In genomic region chr5:12861891-12862290, GRCh38 we compare ENCODE assay signal across 14 cellular contexts.
"Had no signal": no experiment of that assay in that cellular context is flagged by ENCODE, and none has a peak within 500 bp of the region (broad histone marks: within the 10 kb centered on the region; RNA-seq: fewer than 3 reads in every experiment).

No MANE protein-coding gene starts in this region.

- H3K27me3 Mint-ChIP-seq: naive thymus-derived CD8-positive, alpha-beta T cell; stimulated activated memory B cell treated with anti-CD40 and anti-IgM and Interleukin-4, amounts not matched to agents 10 μg/mL and 1 μg/mL and 100 μg/mL, for 72 hours had no signal

- DNase-seq: activated CD8-positive, alpha-beta T cell treated with anti-CD3 and anti-CD28 coated beads, Interleukin-2, amount 10 ng/mL, durations not matched to agents 7 days and 5 days; activated naive CD4-positive, alpha-beta T cell treated with anti-CD3 and anti-CD28 coated beads for 36 hours; foreskin keratinocyte; head of caudate nucleus; kidney glomerular epithelial cell; lower lobe of right lung; naive thymus-derived CD8-positive, alpha-beta T cell; nucleus accumbens had no signal

- H3K27ac Mint-ChIP-seq: activated CD8-positive, alpha-beta T cell treated with anti-CD3 and anti-CD28 coated beads, Interleukin-2, amount 10 ng/mL, durations not matched to agents 7 days and 5 days; activated naive CD4-positive, alpha-beta T cell treated with anti-CD3 and anti-CD28 coated beads for 36 hours; activated T-helper 1 cell treated with anti-CD3 and anti-CD28 coated beads, Interleukin-12 subunit alpha, Interleukin-12 subunit beta, Interleukin-2, Interleukin-4 antibody, amounts not matched to agents 30 ng/mL and 10 ng/mL and 1 ng/mL, durations not matched to agents 14 hours and 24 hours and 36 hours; naive thymus-derived CD8-positive, alpha-beta T cell; stimulated activated memory B cell treated with anti-CD40 and anti-IgM and Interleukin-4, amounts not matched to agents 10 μg/mL and 1 μg/mL and 100 μg/mL, for 72 hours had no signal

- FAIRE-seq: colon, endothelial cell of umbilical vein had no signal

- H3K27ac ChIP-seq: foreskin keratinocyte, lower lobe of right lung, right atrium auricular region, tibial nerve had no signal

- H3K27me3 ChIP-seq: foreskin keratinocyte, right atrium auricular region, tibial nerve had no signal

- H3K9me3 ChIP-seq: lower lobe of right lung, right atrium auricular region, tibial nerve had no signal

- ATAC-seq: activated CD8-positive, alpha-beta T cell treated with anti-CD3 and anti-CD28 coated beads, Interleukin-2, amount 10 ng/mL, durations not matched to agents 7 days and 5 days; foreskin keratinocyte; lower lobe of right lung; naive thymus-derived CD8-positive, alpha-beta T cell; stimulated activated memory B cell treated with anti-CD40 and anti-IgM and Interleukin-4, amounts not matched to agents 10 μg/mL and 1 μg/mL and 100 μg/mL, for 72 hours had no signal

- H3K4me1 ChIP-seq: foreskin keratinocyte, lower lobe of right lung, right atrium auricular region, tibial nerve had no signal

- H3K4me3 Mint-ChIP-seq: activated CD8-positive, alpha-beta T cell treated with anti-CD3 and anti-CD28 coated beads, Interleukin-2, amount 10 ng/mL, durations not matched to agents 7 days and 5 days; activated naive CD4-positive, alpha-beta T cell treated with anti-CD3 and anti-CD28 coated beads for 36 hours; activated T-helper 1 cell treated with anti-CD3 and anti-CD28 coated beads, Interleukin-12 subunit alpha, Interleukin-12 subunit beta, Interleukin-2, Interleukin-4 antibody, amounts not matched to agents 30 ng/mL and 10 ng/mL and 1 ng/mL, durations not matched to agents 14 hours and 24 hours and 36 hours; naive thymus-derived CD8-positive, alpha-beta T cell; stimulated activated memory B cell treated with anti-CD40 and anti-IgM and Interleukin-4, amounts not matched to agents 10 μg/mL and 1 μg/mL and 100 μg/mL, for 72 hours had no signal

- H3K36me3 ChIP-seq: lower lobe of right lung, right atrium auricular region, tibial nerve had no signal

- H3K4me1 Mint-ChIP-seq: naive thymus-derived CD8-positive, alpha-beta T cell; stimulated activated memory B cell treated with anti-CD40 and anti-IgM and Interleukin-4, amounts not matched to agents 10 μg/mL and 1 μg/mL and 100 μg/mL, for 72 hours had no signal

- H3K36me3 Mint-ChIP-seq: naive thymus-derived CD8-positive, alpha-beta T cell; stimulated activated memory B cell treated with anti-CD40 and anti-IgM and Interleukin-4, amounts not matched to agents 10 μg/mL and 1 μg/mL and 100 μg/mL, for 72 hours had no signal

- H3K4me3 ChIP-seq: lower lobe of right lung, right atrium auricular region, tibial nerve had no signal
